ENCODE assay signal across 29 cellular contexts in the genomic region with DNA sequence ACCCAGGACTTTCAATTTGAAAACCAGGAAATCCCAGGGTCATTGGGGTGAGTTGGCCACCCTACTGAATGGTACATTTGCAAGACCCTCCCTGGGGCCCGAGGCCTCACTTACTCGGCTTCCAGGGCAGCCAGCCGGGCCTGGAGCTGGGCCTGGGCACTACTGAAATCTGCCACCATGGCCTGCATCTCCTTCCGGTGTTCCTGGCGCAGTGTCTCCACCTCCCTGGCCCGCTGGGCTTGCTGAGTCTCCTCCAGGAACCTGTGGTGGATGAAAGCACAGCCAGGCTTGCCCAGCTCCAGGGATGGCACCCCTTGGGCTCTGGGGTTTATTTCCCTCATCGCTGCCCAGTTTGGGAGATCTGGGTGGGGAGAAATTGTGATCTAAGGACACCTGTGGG.
"Had no signal": no experiment of that assay in that cellular context is flagged by ENCODE, and none has a peak within 500 bp of the region (broad histone marks: within the 10 kb centered on the region; RNA-seq: fewer than 3 reads in every experiment).

No MANE protein-coding gene starts in this region.

- H3K4me1 ChIP-seq: ascending aorta, breast epithelium had no signal

- H3K4me3 ChIP-seq: ascending aorta, breast epithelium, cardiac muscle cell, coronary artery, dorsolateral prefrontal cortex had no signal

- ATAC-seq: activated CD4-positive, alpha-beta T cell treated with anti-CD3 and anti-CD28 coated beads for 36 hours; activated CD8-positive, alpha-beta memory T cell treated with anti-CD3 and anti-CD28 coated beads, Interleukin-2, amount 10 ng/mL, durations not matched to agents 7 days and 5 days; activated CD8-positive, alpha-beta T cell treated with anti-CD3 and anti-CD28 coated beads, Interleukin-2, amount 10 ng/mL, durations not matched to agents 7 days and 5 days; activated T-helper 17 cell treated with anti-CD3 and anti-CD28 coated beads, Interleukin-2, amount 50 U/mL, for 72 hours; esophagus mucosa had no signal

- H3K27ac Mint-ChIP-seq: activated CD4-positive, alpha-beta memory T cell treated with anti-CD3 and anti-CD28 coated beads for 36 hours; activated CD4-positive, alpha-beta T cell treated with anti-CD3 and anti-CD28 coated beads for 36 hours; activated CD4-positive, alpha-beta T cell treated with anti-CD3 and anti-CD28 coated beads, Interleukin-2, amount 10 ng/mL, durations not matched to agents 24 days and 14 days; activated CD8-positive, alpha-beta memory T cell treated with anti-CD3 and anti-CD28 coated beads, Interleukin-2, amount 10 ng/mL, durations not matched to agents 7 days and 5 days; activated CD8-positive, alpha-beta T cell treated with anti-CD3 and anti-CD28 coated beads, Interleukin-2, amount 10 ng/mL, durations not matched to agents 7 days and 5 days; activated naive CD4-positive, alpha-beta T cell treated with anti-CD3 and anti-CD28 coated beads for 36 hours; activated naive CD4-positive, alpha-beta T cell treated with anti-CD3 and anti-CD28 coated beads, Interleukin-2, amount 50 U/mL, for 24 hours; activated naive CD8-positive, alpha-beta T cell treated with anti-CD3 and anti-CD28 coated beads, Interleukin-2, amount 10 ng/mL, durations not matched to agents 7 days and 5 days; activated T-helper 17 cell treated with anti-CD3 and anti-CD28 coated beads, Interleukin-2, amount 50 U/mL, for 72 hours; brain; dendritic cell treated with granulocyte-macrophage colony-stimulating factor and Interleukin-4, amounts not matched to agents 40 ng/mL and 50 ng/mL, for 4 days; endodermal cell had no signal

- H3K36me3 ChIP-seq: breast epithelium had no signal

- H3K27ac ChIP-seq: ascending aorta, breast epithelium, cardiac muscle cell, coronary artery had no signal

- H3K9me3 Mint-ChIP-seq: activated CD4-positive, alpha-beta memory T cell treated with anti-CD3 and anti-CD28 coated beads for 36 hours; activated naive CD4-positive, alpha-beta T cell treated with anti-CD3 and anti-CD28 coated beads for 36 hours; activated naive CD4-positive, alpha-beta T cell treated with anti-CD3 and anti-CD28 coated beads, Interleukin-2, amount 50 U/mL, for 24 hours; activated naive CD8-positive, alpha-beta T cell treated with anti-CD3 and anti-CD28 coated beads, Interleukin-2, amount 10 ng/mL, durations not matched to agents 7 days and 5 days; activated T-helper 17 cell treated with anti-CD3 and anti-CD28 coated beads, Interleukin-2, amount 50 U/mL, for 72 hours; central memory CD8-positive, alpha-beta T cell; dendritic cell treated with granulocyte-macrophage colony-stimulating factor and Interleukin-4, amounts not matched to agents 40 ng/mL and 50 ng/mL, for 4 days had no signal

- DNase-seq: activated CD4-positive, alpha-beta memory T cell treated with anti-CD3 and anti-CD28 coated beads for 36 hours; activated CD4-positive, alpha-beta T cell treated with anti-CD3 and anti-CD28 coated beads for 36 hours; activated CD4-positive, alpha-beta T cell treated with anti-CD3 and anti-CD28 coated beads, Interleukin-2, amount 10 ng/mL, durations not matched to agents 24 days and 14 days; activated CD4-positive, CD25-positive, alpha-beta regulatory T cell; activated CD4-positive, CD25-positive, alpha-beta regulatory T cell treated with anti-CD3 and anti-CD28 coated beads, Interleukin-2, amount 50 U/mL, for 72 hours; activated CD8-positive, alpha-beta memory T cell treated with anti-CD3 and anti-CD28 coated beads, Interleukin-2, amount 10 ng/mL, durations not matched to agents 7 days and 5 days; activated CD8-positive, alpha-beta memory T cell treated with anti-CD3 and anti-CD28 coated beads, Interleukin-2, amount 50 U/mL, for 4 hours; activated CD8-positive, alpha-beta T cell treated with anti-CD3 and anti-CD28 coated beads, Interleukin-2, amount 10 ng/mL, durations not matched to agents 7 days and 5 days; activated effector memory CD4-positive, alpha-beta T cell treated with Interleukin-2 at 50 U/mL for 16 hours; activated gamma-delta T cell treated with Interleukin-2 at 50 U/mL for 16 hours; activated naive CD4-positive, alpha-beta T cell treated with anti-CD3 and anti-CD28 coated beads for 36 hours; activated naive CD8-positive, alpha-beta T cell treated with anti-CD3 and anti-CD28 coated beads, Interleukin-2, amount 10 ng/mL, durations not matched to agents 7 days and 5 days; activated T-cell treated with anti-CD3 and anti-CD28 coated beads, Interleukin-2, amount 50 U/mL, for 1 hour; dorsolateral prefrontal cortex; effector memory CD4-positive, alpha-beta T cell; endodermal cell; foreskin fibroblast; T-helper 2 cell had no signal

- FAIRE-seq: frontal cortex had no signal

- H3K27me3 ChIP-seq: ascending aorta, breast epithelium, cardiac muscle cell, dorsolateral prefrontal cortex had no signal

- H3K9me3 ChIP-seq: ascending aorta had no signal
